Comparison of ENCODE assay signal across 8 cellular contexts in the genomic region with DNA sequence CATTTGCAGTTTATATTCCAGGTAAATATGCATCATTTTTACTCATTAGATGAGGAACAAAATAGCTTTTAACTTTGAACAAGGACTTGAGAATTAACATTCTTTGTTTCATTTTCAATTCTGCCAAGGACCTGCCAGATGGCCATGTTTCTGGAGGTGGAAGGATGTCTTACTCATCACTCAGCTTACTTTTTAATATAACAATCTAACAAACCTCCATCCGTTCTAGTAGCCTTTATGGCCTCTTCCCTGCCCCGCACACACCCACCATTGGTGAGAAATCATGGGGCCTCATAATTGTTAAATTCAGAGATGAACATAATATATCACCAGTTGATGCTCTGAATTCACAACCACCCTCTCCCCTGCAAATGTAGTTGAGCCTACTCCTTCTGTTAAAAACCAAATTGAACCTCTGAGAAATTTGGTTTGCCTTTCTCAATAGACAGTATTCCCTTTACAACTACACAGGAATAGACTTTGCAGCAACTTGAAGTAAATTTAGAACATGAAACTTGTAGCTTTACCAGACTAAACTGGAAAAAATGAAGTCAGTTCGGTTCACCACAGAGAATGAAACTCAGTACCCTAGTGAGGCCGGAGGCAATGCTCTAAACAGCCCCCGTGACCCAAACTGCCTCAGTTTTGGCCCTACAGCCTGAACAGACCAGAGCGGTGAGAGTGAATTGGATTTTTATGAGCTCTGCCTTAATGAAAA. TPM values are rescaled to one million over a fixed set of nuclear protein-coding genes. Genes with fewer than 3 reads are reported as not detected.
DNase-seq lines count a peak whose midpoint lies in the region; ATAC-seq lines count a peak whose summit lies in the region.

No MANE protein-coding gene starts in this region.

- intact Hi-C loops in activated T-helper 2 cell treated with anti-CD3 and anti-CD28 coated beads, Interferon-gamma antibody, Interleukin-2, Interleukin-4, amounts not matched to agents 10 μg/mL and 5 μg/mL and 100 μg/mL, durations not matched to agents 14 hours and 24 hours and 36 hours (cut with micrococcal nuclease) = loop anchor here (1.0 to 5.0 kb wide), 3 partner anchors 51 to 76 kb away; no protein-coding TSS in a partner anchor

- ATAC-seq in GM19324 (IDR thresholded peaks at IDR 0.05; ENCODE audit: low FRiP score, unreplicated experiment) = peak; percentile 80
- peak; percentile 92 for ATAC-seq in HG03064 (IDR thresholded peaks at IDR 0.05; ENCODE audit: low read depth, unreplicated experiment)
- no peak for ATAC-seq in HG02970 (IDR thresholded peaks at IDR 0.05; ENCODE audit: low FRiP score, unreplicated experiment)

- peak overlapping the region; percentile 98 for H3K27ac Mint-ChIP-seq in activated T-helper 2 cell treated with anti-CD3 and anti-CD28 coated beads, Interferon-gamma antibody, Interleukin-2, Interleukin-4, amounts not matched to agents 10 μg/mL and 5 μg/mL and 100 μg/mL, durations not matched to agents 14 hours and 24 hours and 36 hours

- peaks cover 39% of the 10 kb centered on the region for H3K4me1 Mint-ChIP-seq in activated T-helper 2 cell treated with anti-CD3 and anti-CD28 coated beads, Interferon-gamma antibody, Interleukin-2, Interleukin-4, amounts not matched to agents 10 μg/mL and 5 μg/mL and 100 μg/mL, durations not matched to agents 14 hours and 24 hours and 36 hours (ENCODE audit: low read depth)

- no peaks in the 10 kb centered on the region for H3K9me3 Mint-ChIP-seq in activated T-helper 2 cell treated with anti-CD3 and anti-CD28 coated beads, Interferon-gamma antibody, Interleukin-2, Interleukin-4, amounts not matched to agents 10 μg/mL and 5 μg/mL and 100 μg/mL, durations not matched to agents 14 hours and 24 hours and 36 hours

- no peaks in the 10 kb centered on the region for H3K27me3 Mint-ChIP-seq in activated T-helper 2 cell treated with anti-CD3 and anti-CD28 coated beads, Interferon-gamma antibody, Interleukin-2, Interleukin-4, amounts not matched to agents 10 μg/mL and 5 μg/mL and 100 μg/mL, durations not matched to agents 14 hours and 24 hours and 36 hours (ENCODE audit: low read depth)

- DNase-seq in EL = peak; percentile 2
- no peak for DNase-seq in activated T-helper 2 cell treated with anti-CD3 and anti-CD28 coated beads, Interferon-gamma antibody, Interleukin-2, Interleukin-4, amounts not matched to agents 10 μg/mL and 5 μg/mL and 100 μg/mL, durations not matched to agents 14 hours and 24 hours and 36 hours (ENCODE audit: low spot score)
- DNase-seq in effector CD8-positive, alpha-beta T cell (lab: John Stamatoyannopoulos, UW) = no peak
- no peak for DNase-seq in activated naive CD4-positive, alpha-beta T cell (lab: John Stamatoyannopoulos, UW)
- no peak for DNase-seq in stimulated activated CD4-positive, alpha-beta T cell treated with anti-CD3 and anti-CD28 coated beads, Interleukin-1b, Interleukin-23, amount 100 ng/mL, for 48 hours

- no peaks in the 10 kb centered on the region for H3K36me3 Mint-ChIP-seq in activated T-helper 2 cell treated with anti-CD3 and anti-CD28 coated beads, Interferon-gamma antibody, Interleukin-2, Interleukin-4, amounts not matched to agents 10 μg/mL and 5 μg/mL and 100 μg/mL, durations not matched to agents 14 hours and 24 hours and 36 hours (ENCODE audit: low read depth)

- peak overlapping the region; percentile 79 for H3K4me3 Mint-ChIP-seq in activated T-helper 2 cell treated with anti-CD3 and anti-CD28 coated beads, Interferon-gamma antibody, Interleukin-2, Interleukin-4, amounts not matched to agents 10 μg/mL and 5 μg/mL and 100 μg/mL, durations not matched to agents 14 hours and 24 hours and 36 hours (ENCODE audit: low read depth)

RNA-seq across cellular contexts. Expression of gene ACSL4, which starts 50.1 kb away (rescaled TPM):
- 101 and 102 TPM in 2 replicates for total RNA-seq in activated T-helper 2 cell treated with anti-CD3 and anti-CD28 coated beads, Interferon-gamma antibody, Interleukin-2, Interleukin-4, amounts not matched to agents 10 μg/mL and 5 μg/mL and 100 μg/mL, durations not matched to agents 14 hours and 24 hours and 36 hours
